Comparison of ENCODE assay signal across 23 cellular contexts in genomic region chr1:95984975-95985374, GRCh38.
"Had no signal": no experiment of that assay in that cellular context is flagged by ENCODE, and none has a peak within 500 bp of the region (broad histone marks: within the 10 kb centered on the region; RNA-seq: fewer than 3 reads in every experiment).

No MANE protein-coding gene starts in this region.

- H3K36me3 ChIP-seq: colonic mucosa, heart right ventricle, left lung, lower lobe of right lung, neutrophil, sigmoid colon, stomach, thoracic aorta had no signal

- FAIRE-seq: endothelial cell of umbilical vein, islet of Langerhans had no signal

- H3K9me3 ChIP-seq: colonic mucosa, heart right ventricle, left lung, lower lobe of right lung, neutrophil, psoas muscle, sigmoid colon, stomach, thoracic aorta had no signal

- H3K4me3 Mint-ChIP-seq: memory B cell; natural killer cell treated with Interleukin-12 subunit alpha and Interleukin-12 subunit beta and Interleukin-15 and Interleukin-18, amount 100 ng/mL, for 72 hours had no signal

- DNase-seq: colonic mucosa; dermis blood vessel endothelial cell; erythroblast; heart right ventricle; kidney glomerular epithelial cell; left lung; lower lobe of right lung; midbrain; psoas muscle; sigmoid colon; stimulated activated CD4-positive, alpha-beta T cell treated with anti-CD3 and anti-CD28 coated beads, Interleukin-2, amount 100 ng/mL, for 24 hours; stimulated activated CD4-positive, alpha-beta T cell treated with anti-CD3 and anti-CD28 coated beads, Interleukin-4, amount 100 ng/mL, for 4 hours; stimulated activated naive CD4-positive, alpha-beta T cell; stomach; substantia nigra; trophoblast cell had no signal

- ATAC-seq: heart right ventricle; left lung; lower lobe of right lung; natural killer cell treated with Interleukin-12 subunit alpha and Interleukin-12 subunit beta and Interleukin-15 and Interleukin-18, amount 100 ng/mL, for 72 hours; psoas muscle had no signal

- H3K27ac ChIP-seq: colonic mucosa, heart right ventricle, left lung, lower lobe of right lung, neutrophil, psoas muscle, sigmoid colon, skin epidermis, stomach, thoracic aorta had no signal

- H3K36me3 Mint-ChIP-seq: memory B cell had no signal

- H3K27ac Mint-ChIP-seq: memory B cell; natural killer cell treated with Interleukin-12 subunit alpha and Interleukin-12 subunit beta and Interleukin-15 and Interleukin-18, amount 100 ng/mL, for 72 hours had no signal

- H3K4me1 Mint-ChIP-seq: memory B cell had no signal

- H3K4me1 ChIP-seq: colonic mucosa, heart right ventricle, left lung, lower lobe of right lung, psoas muscle, stomach had no signal

- H3K4me3 ChIP-seq: colonic mucosa, heart right ventricle, left lung, lower lobe of right lung, psoas muscle, sigmoid colon, skin epidermis, stomach, thoracic aorta had no signal

- H3K27me3 ChIP-seq: colonic mucosa, heart right ventricle, left lung, neutrophil, sigmoid colon, stomach had no signal

- H3K27me3 Mint-ChIP-seq: memory B cell; natural killer cell treated with Interleukin-12 subunit alpha and Interleukin-12 subunit beta and Interleukin-15 and Interleukin-18, amount 100 ng/mL, for 72 hours had no signal
